In the genomic region with DNA sequence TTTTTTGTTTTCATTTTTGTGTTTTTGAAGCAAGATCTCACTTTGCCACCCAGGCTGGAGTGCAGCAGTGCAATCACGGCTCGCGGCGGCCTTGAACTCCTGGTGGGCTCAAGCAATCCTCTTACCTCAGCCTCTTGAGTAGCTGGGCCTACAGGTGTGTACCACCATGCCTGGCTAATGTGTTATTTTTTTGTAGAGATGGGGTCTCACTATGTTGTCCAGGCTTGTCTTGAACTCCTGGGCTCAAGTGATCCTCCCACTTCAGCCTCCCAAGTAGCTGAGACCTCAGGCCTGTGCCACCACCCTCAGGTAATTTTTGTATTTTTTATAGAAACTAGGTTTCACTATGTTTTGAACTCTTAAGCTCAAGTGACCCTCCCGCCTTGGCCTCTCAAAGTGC, we compare ENCODE assay signal across 23 cellular contexts. TPM values are rescaled to one million over a fixed set of nuclear protein-coding genes. Genes with fewer than 3 reads are reported as not detected.
"Had no signal": no experiment of that assay in that cellular context is flagged by ENCODE, and none has a peak within 500 bp of the region (broad histone marks: within the 10 kb centered on the region; RNA-seq: fewer than 3 reads in every experiment).

No MANE protein-coding gene starts in this region.

- H3K4me1 ChIP-seq: ascending aorta, transverse colon had no signal

- H3K9me3 Mint-ChIP-seq: activated naive CD4-positive, alpha-beta T cell treated with anti-CD3 and anti-CD28 coated beads, Interleukin-2, amount 50 U/mL, for 24 hours; naive thymus-derived CD8-positive, alpha-beta T cell had no signal

- H3K4me3 Mint-ChIP-seq: activated naive CD4-positive, alpha-beta T cell treated with anti-CD3 and anti-CD28 coated beads, Interleukin-2, amount 50 U/mL, for 24 hours; naive thymus-derived CD8-positive, alpha-beta T cell had no signal

- DNase-seq: activated CD4-positive, alpha-beta T cell treated with anti-CD3 and anti-CD28 coated beads for 48 hours; activated CD8-positive, alpha-beta memory T cell treated with anti-CD3 and anti-CD28 coated beads for 24 hours; activated gamma-delta T cell; brain microvascular endothelial cell; central memory CD4-positive, alpha-beta T cell; dermis blood vessel endothelial cell; effector memory CD4-positive, alpha-beta T cell; hippocampal formation; left ventricle myocardium inferior; naive thymus-derived CD8-positive, alpha-beta T cell; ovary; stimulated activated CD4-positive, alpha-beta T cell treated with anti-CD3 and anti-CD28 coated beads, Interleukin-4, amount 100 ng/mL, for 24 hours; T-helper 1 cell; transverse colon; WERI-Rb-1 had no signal

- H3K27me3 Mint-ChIP-seq: activated naive CD4-positive, alpha-beta T cell treated with anti-CD3 and anti-CD28 coated beads, Interleukin-2, amount 50 U/mL, for 24 hours; naive thymus-derived CD8-positive, alpha-beta T cell had no signal

- ATAC-seq: naive thymus-derived CD8-positive, alpha-beta T cell had no signal

- H3K9me3 ChIP-seq: ascending aorta, ovary, prostate gland, transverse colon had no signal

- H3K27ac ChIP-seq: ascending aorta, brain microvascular endothelial cell, left ventricle myocardium inferior, ovary, prostate gland, transverse colon, WERI-Rb-1 had no signal

- H3K36me3 ChIP-seq: ovary had no signal

- H3K27ac Mint-ChIP-seq: activated naive CD4-positive, alpha-beta T cell treated with anti-CD3 and anti-CD28 coated beads, Interleukin-2, amount 50 U/mL, for 24 hours had no signal

- H3K27me3 ChIP-seq: ascending aorta, brain microvascular endothelial cell, ovary, transverse colon had no signal

- H3K4me3 ChIP-seq: ascending aorta, left ventricle myocardium inferior, ovary, prostate gland, transverse colon had no signal

RNA-seq across cellular contexts. Expression of a gene that starts 54.7 kb away (rescaled TPM):
- total RNA-seq: ascending aorta; dermis blood vessel endothelial cell; endothelial cell of umbilical vein; esophagus mucosa; frontal cortex; left ventricle myocardium inferior; lung microvascular endothelial cell; naive thymus-derived CD8-positive, alpha-beta T cell; ovary; temporal lobe; transverse colon had no signal
- polyA plus RNA-seq: endothelial cell of umbilical vein, ovary had no signal
